In the genomic region with DNA sequence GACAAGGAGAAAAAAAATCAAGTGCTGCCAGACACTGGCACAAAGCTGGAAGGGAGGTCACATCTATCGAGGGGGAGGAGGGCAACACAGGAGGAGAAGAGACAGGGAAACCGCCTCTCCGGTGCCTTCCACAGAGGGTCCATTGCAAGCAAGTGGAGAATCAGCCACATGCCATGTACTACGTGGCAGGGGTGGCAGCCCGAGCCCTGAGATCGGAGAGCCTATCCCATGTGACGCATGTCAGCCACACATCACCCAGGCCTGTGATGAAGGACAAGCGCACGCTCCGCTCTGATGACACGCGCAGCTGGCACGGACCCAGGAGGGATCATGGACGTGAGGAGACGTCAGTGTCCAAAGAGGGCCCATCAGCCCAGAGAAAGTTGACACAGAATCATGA, we compare ENCODE assay signal across 17 cellular contexts.
"Had no signal": no experiment of that assay in that cellular context is flagged by ENCODE, and none has a peak within 500 bp of the region (broad histone marks: within the 10 kb centered on the region; RNA-seq: fewer than 3 reads in every experiment).

No MANE protein-coding gene starts in this region.

- H3K36me3 ChIP-seq: gastroesophageal sphincter, sigmoid colon, spleen, suprapubic skin had no signal

- H3K4me1 Mint-ChIP-seq: endodermal cell had no signal

- H3K9me3 Mint-ChIP-seq: activated naive CD8-positive, alpha-beta T cell treated with anti-CD3 and anti-CD28 coated beads, Interleukin-2, amount 10 ng/mL, durations not matched to agents 7 days and 5 days; activated T-helper 1 cell treated with anti-CD3 and anti-CD28 coated beads, Interleukin-12 subunit alpha, Interleukin-12 subunit beta, Interleukin-2, Interleukin-4 antibody, amounts not matched to agents 30 ng/mL and 10 ng/mL and 1 ng/mL, durations not matched to agents 14 hours and 24 hours and 36 hours; nephron; stimulated activated naive CD8-positive, alpha-beta T cell treated with anti-CD3 and anti-CD28 coated beads, Interleukin-15, Interleukin-2, amounts not matched to agents 100 ng/mL and 50 ng/mL, for 24 hours had no signal

- ATAC-seq: gastroesophageal sphincter had no signal

- H3K4me3 Mint-ChIP-seq: activated CD4-positive, alpha-beta T cell treated with anti-CD3 and anti-CD28 coated beads, Interleukin-2, amount 10 ng/mL, durations not matched to agents 24 days and 14 days; activated naive CD8-positive, alpha-beta T cell treated with anti-CD3 and anti-CD28 coated beads, Interleukin-2, amount 10 ng/mL, durations not matched to agents 7 days and 5 days; activated T-helper 1 cell treated with anti-CD3 and anti-CD28 coated beads, Interleukin-12 subunit alpha, Interleukin-12 subunit beta, Interleukin-2, Interleukin-4 antibody, amounts not matched to agents 30 ng/mL and 10 ng/mL and 1 ng/mL, durations not matched to agents 14 hours and 24 hours and 36 hours; endodermal cell; nephron; stimulated activated naive CD8-positive, alpha-beta T cell treated with anti-CD3 and anti-CD28 coated beads, Interleukin-15, Interleukin-2, amounts not matched to agents 100 ng/mL and 50 ng/mL, for 24 hours had no signal

- H3K27me3 Mint-ChIP-seq: activated CD4-positive, alpha-beta T cell treated with anti-CD3 and anti-CD28 coated beads, Interleukin-2, amount 10 ng/mL, durations not matched to agents 24 days and 14 days; stimulated activated naive CD8-positive, alpha-beta T cell treated with anti-CD3 and anti-CD28 coated beads, Interleukin-15, Interleukin-2, amounts not matched to agents 100 ng/mL and 50 ng/mL, for 24 hours had no signal

- H3K9me3 ChIP-seq: gastroesophageal sphincter, sigmoid colon, spleen, suprapubic skin had no signal

- H3K27ac Mint-ChIP-seq: activated CD4-positive, alpha-beta T cell treated with anti-CD3 and anti-CD28 coated beads, Interleukin-2, amount 10 ng/mL, durations not matched to agents 24 days and 14 days; activated naive CD8-positive, alpha-beta T cell treated with anti-CD3 and anti-CD28 coated beads, Interleukin-2, amount 10 ng/mL, durations not matched to agents 7 days and 5 days; activated T-helper 1 cell treated with anti-CD3 and anti-CD28 coated beads, Interleukin-12 subunit alpha, Interleukin-12 subunit beta, Interleukin-2, Interleukin-4 antibody, amounts not matched to agents 30 ng/mL and 10 ng/mL and 1 ng/mL, durations not matched to agents 14 hours and 24 hours and 36 hours; endodermal cell; stimulated activated naive CD8-positive, alpha-beta T cell treated with anti-CD3 and anti-CD28 coated beads, Interleukin-15, Interleukin-2, amounts not matched to agents 100 ng/mL and 50 ng/mL, for 24 hours had no signal

- H3K27me3 ChIP-seq: gastroesophageal sphincter, hepatocyte, sigmoid colon, spleen, suprapubic skin had no signal

- DNase-seq: activated CD4-positive, alpha-beta T cell treated with anti-CD3 and anti-CD28 coated beads, Interleukin-2, amount 10 ng/mL, durations not matched to agents 24 days and 14 days; activated CD4-positive, CD25-positive, alpha-beta regulatory T cell; activated CD8-positive, alpha-beta memory T cell treated with anti-CD3 and anti-CD28 coated beads for 24 hours; activated naive CD4-positive, alpha-beta T cell; activated naive CD8-positive, alpha-beta T cell treated with anti-CD3 and anti-CD28 coated beads, Interleukin-2, amount 10 ng/mL, durations not matched to agents 7 days and 5 days; anterior cingulate cortex; endodermal cell; kidney; sigmoid colon; spleen; SW 1271 had no signal

- H3K27ac ChIP-seq: gastroesophageal sphincter, hepatocyte, sigmoid colon, spleen, suprapubic skin had no signal

- H3K4me3 ChIP-seq: gastroesophageal sphincter, hepatocyte, sigmoid colon, spleen, suprapubic skin had no signal
